Comparison of ENCODE assay signal across 8 cellular contexts in genomic region chr5:113606298-113607134, GRCh38.
A peak's percentile ranks its signal among the peaks of the same experiment; 100 is the strongest.
DNase-seq lines count a peak whose midpoint lies in the region; ATAC-seq and TF ChIP-seq lines count a peak whose summit lies in the region.

No MANE protein-coding gene starts in this region.

- peaks cover 4% of the 10 kb centered on the region for H3K4me1 Mint-ChIP-seq in CD8-positive, alpha-beta T cell (ENCODE audit: low read depth)
- peaks cover 17% of the 10 kb centered on the region for H3K4me1 Mint-ChIP-seq in activated CD4-positive, alpha-beta memory T cell treated with anti-CD3 and anti-CD28 coated beads, Interleukin-2, amount 10 ng/mL, durations not matched to agents 7 days and 5 days
- no peaks in the 10 kb centered on the region for H3K4me1 Mint-ChIP-seq in natural killer cell
- H3K4me1 Mint-ChIP-seq in type B pancreatic cell (ENCODE audit: unreplicated experiment), result peaks cover 3% of the 10 kb centered on the region

- no peak overlapping the region for H3K27ac Mint-ChIP-seq in CD8-positive, alpha-beta T cell
- H3K27ac Mint-ChIP-seq in activated CD4-positive, alpha-beta memory T cell treated with anti-CD3 and anti-CD28 coated beads, Interleukin-2, amount 10 ng/mL, durations not matched to agents 7 days and 5 days, result no peak overlapping the region
- H3K27ac Mint-ChIP-seq in natural killer cell (no peak overlapping the region), type B pancreatic cell (no peak overlapping the region)

- H3K4me3 Mint-ChIP-seq in CD8-positive, alpha-beta T cell, result no peak overlapping the region
- no peak overlapping the region for H3K4me3 Mint-ChIP-seq in activated CD4-positive, alpha-beta memory T cell treated with anti-CD3 and anti-CD28 coated beads, Interleukin-2, amount 10 ng/mL, durations not matched to agents 7 days and 5 days
- H3K4me3 Mint-ChIP-seq in natural killer cell, result no peak overlapping the region
- peak overlapping the region; percentile 65 for H3K4me3 Mint-ChIP-seq in type B pancreatic cell

- no peak overlapping the region for H3K27ac ChIP-seq in CD8-positive, alpha-beta T cell (ENCODE audit: low read depth, low read length)

- H3K9me3 ChIP-seq in CD8-positive, alpha-beta T cell (ENCODE audit: low read length), result no peaks in the 10 kb centered on the region

- DNase-seq in CD8-positive, alpha-beta T cell, result peak in 6 of 7 experiments; percentile 10 to 54 (median 34)
- DNase-seq in NCI-H345 treated with DMSO at 0.1 percent for 48 hours (lab: John Stamatoyannopoulos, UW; ENCODE audit: unreplicated experiment) (peak; percentile 10), natural killer cell (no peak), type B pancreatic cell (ENCODE audit: extremely low spot score, unreplicated experiment) (no peak)
- DNase-seq in activated CD4-positive, alpha-beta memory T cell treated with anti-CD3 and anti-CD28 coated beads, Interleukin-2, amount 10 ng/mL, durations not matched to agents 7 days and 5 days, result peak; percentile 53

- POLR2A ChIA-PET in CD8-positive, alpha-beta T cell (lab: Charles Lee), result no interaction called here
- POLR2A ChIA-PET in activated CD4-positive, alpha-beta memory T cell treated with anti-CD3 and anti-CD28 coated beads, Interleukin-2, amount 10 ng/mL, durations not matched to agents 7 days and 5 days (lab: Charles Lee), result no interaction called here

- CTCF ChIA-PET in CD8-positive, alpha-beta T cell (lab: Charles Lee), result interaction anchor here (0.6 to 6.2 kb wide), 34 partner anchors 10 to 1073 kb away, joined by 3 to 46 read pairs (median 3); partner anchors contain the start of gene DCP2
- CTCF ChIA-PET in activated CD4-positive, alpha-beta memory T cell treated with anti-CD3 and anti-CD28 coated beads, Interleukin-2, amount 10 ng/mL, durations not matched to agents 7 days and 5 days (lab: Charles Lee), result interaction anchor here (0.7 to 4.4 kb wide), 13 partner anchors 9 to 611 kb away, joined by 3 to 29 read pairs (median 6); no protein-coding TSS in a partner anchor

- no peaks in the 10 kb centered on the region for H3K36me3 Mint-ChIP-seq in CD8-positive, alpha-beta T cell
- no peaks in the 10 kb centered on the region for H3K36me3 Mint-ChIP-seq in activated CD4-positive, alpha-beta memory T cell treated with anti-CD3 and anti-CD28 coated beads, Interleukin-2, amount 10 ng/mL, durations not matched to agents 7 days and 5 days (ENCODE audit: low read depth)
- no peaks in the 10 kb centered on the region for H3K36me3 Mint-ChIP-seq in natural killer cell
- H3K36me3 Mint-ChIP-seq in type B pancreatic cell, result no peaks in the 10 kb centered on the region

- H3K9me3 Mint-ChIP-seq in CD8-positive, alpha-beta T cell, result no peaks in the 10 kb centered on the region
- H3K9me3 Mint-ChIP-seq in activated CD4-positive, alpha-beta memory T cell treated with anti-CD3 and anti-CD28 coated beads, Interleukin-2, amount 10 ng/mL, durations not matched to agents 7 days and 5 days, result no peaks in the 10 kb centered on the region
- no peaks in the 10 kb centered on the region for H3K9me3 Mint-ChIP-seq in natural killer cell
- no peaks in the 10 kb centered on the region for H3K9me3 Mint-ChIP-seq in type B pancreatic cell

- H3K4me3 ChIP-seq in CD8-positive, alpha-beta T cell (ENCODE audit: low read depth, low read length), result no peak overlapping the region

- H3K36me3 ChIP-seq in CD8-positive, alpha-beta T cell (ENCODE audit: insufficient read depth, low read length), result no peaks in the 10 kb centered on the region

- H3K27me3 Mint-ChIP-seq in CD8-positive, alpha-beta T cell (ENCODE audit: low read depth), result peaks cover 22% of the 10 kb centered on the region
- H3K27me3 Mint-ChIP-seq in activated CD4-positive, alpha-beta memory T cell treated with anti-CD3 and anti-CD28 coated beads, Interleukin-2, amount 10 ng/mL, durations not matched to agents 7 days and 5 days, result peaks cover 32% of the 10 kb centered on the region
- H3K27me3 Mint-ChIP-seq in natural killer cell (ENCODE audit: low read depth in 2 of 2), result peaks cover 21 to 38% of the 10 kb centered on the region in 2 donors
- H3K27me3 Mint-ChIP-seq in type B pancreatic cell, result no peaks in the 10 kb centered on the region

- no peaks in the 10 kb centered on the region for H3K4me1 ChIP-seq in CD8-positive, alpha-beta T cell (ENCODE audit: insufficient read depth, low read length)

- intact Hi-C loops in CD8-positive, alpha-beta T cell (cut with DNase I, micrococcal nuclease), result loop anchor here (1.0 to 10.0 kb wide), 8 partner anchors 224 to 1432 kb away; no protein-coding TSS in a partner anchor
- intact Hi-C loops in natural killer cell (cut with micrococcal nuclease), result loop anchor here (1.0 to 5.0 kb wide), 2 partner anchors 229 to 610 kb away; no protein-coding TSS in a partner anchor

- H3K27me3 ChIP-seq in CD8-positive, alpha-beta T cell (ENCODE audit: insufficient read depth, low read length), result no peaks in the 10 kb centered on the region

- peak; percentile 74 for ATAC-seq in CD8-positive, alpha-beta T cell
- ATAC-seq in GM19035 (IDR thresholded peaks at IDR 0.05; ENCODE audit: unreplicated experiment) (peak; percentile 90), HG03159 (IDR thresholded peaks at IDR 0.05; ENCODE audit: unreplicated experiment) (peak; percentile 86), esophagus mucosa (peak; percentile 82), natural killer cell (peak; percentile 55 to 81 (median 63))

- TF ChIP-seq CTCF in CD8-positive, alpha-beta T cell (IDR thresholded peaks at IDR 0.05), result peak; percentile 75
- TF ChIP-seq CTCF in natural killer cell (IDR thresholded peaks at IDR 0.05) (peak; percentile 63), type B pancreatic cell (conservative IDR thresholded peaks at IDR 0.05) (peak; percentile 87)

Comparison
In these comparisons a context has a peak if more than half of its experiments do, and no peak if none do; other contexts are left out.
1. DNase-seq: peak in CD8-positive, alpha-beta T cell (6 of 7), NCI-H345 treated with DMSO at 0.1 percent for 48 hours (single experiment) and activated CD4-positive, alpha-beta memory T cell treated with anti-CD3 and anti-CD28 coated beads, Interleukin-2, amount 10 ng/mL, durations not matched to agents 7 days and 5 days (single experiment); none in natural killer cell (single experiment) and type B pancreatic cell (single experiment).
2. Peak in every context shown above with its lines, with median percentiles within 50 percentile points of each other: ATAC-seq and CTCF ChIP-seq.